18 cellular contexts compared by ENCODE assay signal in genomic region chr3:30004481-30004880, GRCh38.
DNase-seq lines count a peak whose midpoint lies in the region; ATAC-seq and TF ChIP-seq lines count a peak whose summit lies in the region.
"Had no signal": no experiment of that assay in that cellular context is flagged by ENCODE, and none has a peak within 500 bp of the region (broad histone marks: within the 10 kb centered on the region; RNA-seq: fewer than 3 reads in every experiment).

No MANE protein-coding gene starts in this region.

- no peak overlapping the region for H3K4me3 ChIP-seq in BJ (ENCODE audit: low read depth, low read length)
- no peak overlapping the region for H3K4me3 ChIP-seq in IMR-90 (ENCODE audit: insufficient read depth, low read depth, low read length)
- no peak overlapping the region for H3K4me3 ChIP-seq in fibroblast of villous mesenchyme (ENCODE audit: low read depth, low read length)
- H3K4me3 ChIP-seq: GM23338, MG63, SJSA1 had no signal

- no peaks in the 10 kb centered on the region for H3K79me1 ChIP-seq in IMR-90 (ENCODE audit: low read depth in 1 of 2, low read length in 2 of 2)

- H3K9me3 ChIP-seq in IMR-90 (ENCODE audit: control insufficient read depth, insufficient read depth, low read length), result no peaks in the 10 kb centered on the region
- H3K9me3 ChIP-seq: MG63, SJSA1 had no signal

- H3K18ac ChIP-seq in IMR-90 (ENCODE audit: low read depth, low read length), result no peak overlapping the region

- dilution Hi-C loops in IMR-90 (cut with HindIII; ENCODE audit: low sequenced_read_pairs, unreplicated experiment), result no loop called here

- H3K4ac ChIP-seq in IMR-90 (ENCODE audit: low read depth, low read length), result no peak overlapping the region

- no peak overlapping the region for H3K27ac ChIP-seq in IMR-90 (ENCODE audit: insufficient read depth, low read length)
- H3K27ac ChIP-seq: SJSA1 had no signal

- CTCF ChIA-PET in BJ (lab: Yijun Ruan, JAX) (interaction anchor here (0.7 kb wide), 1 partner anchor 568 kb away, joined by 3 read pairs; no protein-coding TSS in a partner anchor), IMR-90 (lab: Yijun Ruan, JAX) (interaction anchor here (0.5 to 1.8 kb wide), 4 partner anchors 8 to 307 kb away, joined by 3 to 6 read pairs (median 4); no protein-coding TSS in a partner anchor)

- no peak for TF ChIP-seq CTCF in BJ (IDR thresholded peaks at IDR 0.05; ENCODE audit: insufficient read depth, low read depth, low read length)
- TF ChIP-seq CTCF in IMR-90 (conservative IDR thresholded peaks at IDR 0.05; ENCODE audit: low read depth, low read length), result no peak
- TF ChIP-seq CTCF in fibroblast of villous mesenchyme (IDR thresholded peaks at IDR 0.05; ENCODE audit: insufficient read depth, low read depth, low read length), result no peak

- DNase-seq in BJ (ENCODE audit: low read depth), result peak; percentile 74
- peak; percentile 42 for DNase-seq in IMR-90
- DNase-seq in fibroblast of villous mesenchyme (ENCODE audit: low read depth), result peak; percentile 49
- DNase-seq in amygdala (lab: John Stamatoyannopoulos, UW), result no peak
- DNase-seq in NCI-H2227 treated with DMSO at 0.1 percent for 48 hours (lab: John Stamatoyannopoulos, UW), result no peak
- no peak for DNase-seq in HUDEP-2 (lab: John Stamatoyannopoulos, UW; ENCODE audit: unreplicated experiment in 76 of 76)
- no peak for DNase-seq in GOT3 (lab: John Stamatoyannopoulos, UW)
- DNase-seq: GDM1, HCEC 1CT, MG63, NCI-H1417 treated with DMSO at 0.1 percent for 48 hours, NCI-H187, NCI-H446 treated with DMSO at 0.1 percent for 48 hours, NCI-H526 treated with DMSO at 0.1 percent for 48 hours, OCI-M1 had no signal

- H3K56ac ChIP-seq in IMR-90 (ENCODE audit: extremely low read depth, insufficient read depth, low read length), result no peak overlapping the region

- no peak overlapping the region for H2BK5ac ChIP-seq in IMR-90 (ENCODE audit: low read depth, low read length, poor library complexity, severe bottlenecking)

- no peak for TF ChIP-seq RAD21 in IMR-90 (IDR thresholded peaks at IDR 0.05; ENCODE audit: low read length)

- H3K9me1 ChIP-seq in IMR-90 (ENCODE audit: insufficient read depth, low read length), result no peaks in the 10 kb centered on the region

- H2AK9ac ChIP-seq in IMR-90 (replicated peaks; ENCODE audit: low read depth, low read length, poor library complexity), result no peak overlapping the region

- H2AK5ac ChIP-seq in IMR-90 (ENCODE audit: low read depth, low read length), result no peak overlapping the region

- H3K23ac ChIP-seq in IMR-90 (ENCODE audit: low read depth, low read length), result no peak overlapping the region

- POLR2A ChIA-PET in BJ (lab: Charles Lee), result interaction anchor here (0.6 kb wide), 1 partner anchor 584 kb away, joined by 9 read pairs; no protein-coding TSS in a partner anchor
- POLR2A ChIA-PET in IMR-90 (lab: Charles Lee; ENCODE audit: unreplicated experiment), result interaction anchor here (0.7 kb wide), 2 partner anchors 625 to 1655 kb away, joined by 6 to 9 read pairs; no protein-coding TSS in a partner anchor

- H3K14ac ChIP-seq in IMR-90 (replicated peaks; ENCODE audit: low read depth, low read length), result no peak overlapping the region

- no peak overlapping the region for H2BK15ac ChIP-seq in IMR-90 (ENCODE audit: low read depth, low read length)

- H3K27me3 ChIP-seq in BJ (ENCODE audit: control insufficient read depth, insufficient read depth, low read length), result no peaks in the 10 kb centered on the region
- no peaks in the 10 kb centered on the region for H3K27me3 ChIP-seq in IMR-90 (ENCODE audit: control insufficient read depth, insufficient read depth, low read length)
- H3K27me3 ChIP-seq: MG63, SJSA1 had no signal

- TF ChIP-seq POLR2A in IMR-90 (IDR thresholded peaks at IDR 0.05; ENCODE audit: low read depth, low read length), result no peak

- ATAC-seq in IMR-90 (ENCODE audit: low read depth), result 0 out of 2 replicates have a peak, but pooled peaks have one; percentile 28
- ATAC-seq: Right ventricle myocardium inferior had no signal

- H3K36me3 ChIP-seq in BJ (ENCODE audit: control insufficient read depth, insufficient read depth, low read length) (no peaks in the 10 kb centered on the region), IMR-90 (ENCODE audit: control insufficient read depth, insufficient read depth, low read length) (no peaks in the 10 kb centered on the region)
- H3K36me3 ChIP-seq: MG63 had no signal

- no peak overlapping the region for H3K9ac ChIP-seq in IMR-90 (ENCODE audit: low read depth, low read length)

- H4K20me1 ChIP-seq in IMR-90 (ENCODE audit: insufficient read depth, low read length), result no peaks in the 10 kb centered on the region

- peaks cover 2% of the 10 kb centered on the region; the same call in 1 of the 2 replicates for H3K4me1 ChIP-seq in IMR-90 (ENCODE audit: control insufficient read depth, insufficient read depth, low read length)
- H3K4me1 ChIP-seq: SJSA1 had no signal

- no peak overlapping the region for H4K91ac ChIP-seq in IMR-90 (ENCODE audit: insufficient read depth, low read depth, low read length)

- in situ Hi-C loops in IMR-90 (cut with MboI; ENCODE audit: low sequenced_read_pairs), result no loop called here

- H4K5ac ChIP-seq in IMR-90 (ENCODE audit: low read depth, low read length), result no peak overlapping the region

- H2BK20ac ChIP-seq in IMR-90 (ENCODE audit: low read depth, low read length), result no peak overlapping the region

- no peak overlapping the region for H3K4me2 ChIP-seq in IMR-90 (ENCODE audit: low read depth, low read length)

- no TSS peak for BruUV-seq in IMR-90 (replicated peaks; lab: Mats Ljungman, UMichigan)

- H4K8ac ChIP-seq in IMR-90 (ENCODE audit: low read depth in 2 of 2, low read length in 2 of 2), result no peak overlapping the region

- H2AFZ ChIP-seq in IMR-90 (replicated peaks; ENCODE audit: low read length, poor library complexity), result no peak overlapping the region
- H2AFZ ChIP-seq: GM23338 had no signal

- intact Hi-C loops in IMR-90 (cut with micrococcal nuclease), result no loop called here

- 100% methylated on average over 1 of the region's 3 CpGs; no CpG with 5 or more reads in 1 of the 2 experiments for WGBS in IMR-90 (ENCODE audit: extremely low coverage in 2 of 2, insufficient read length in 1 of 2), 2 experiments

- H2BK120ac ChIP-seq in IMR-90 (ENCODE audit: low read depth, low read length), result no peak overlapping the region

TF ChIP-seq in IMR-90, 13 proteins besides CTCF, POLR2A, EP300 and RAD21:
- TF ChIP-seq USF2 (IDR thresholded peaks at IDR 0.05; ENCODE audit: low read depth, low read length) (no peak), CHD1 (IDR thresholded peaks at IDR 0.05; ENCODE audit: low read depth, low read length) (no peak), RFX5 (IDR thresholded peaks at IDR 0.05; ENCODE audit: low read depth, low read length) (no peak), FOS (IDR thresholded peaks at IDR 0.05; ENCODE audit: low read depth, low read length) (no peak), MXI1 (IDR thresholded peaks at IDR 0.05; ENCODE audit: borderline replicate concordance, low read depth, low read length) (no peak), MAZ (IDR thresholded peaks at IDR 0.05; ENCODE audit: borderline replicate concordance, low read depth, low read length) (no peak), SMC3 (IDR thresholded peaks at IDR 0.05; ENCODE audit: low read depth, low read length) (no peak)

Comparison
In these comparisons a context has a peak if more than half of its experiments do, and no peak if none do; other contexts are left out.
1. DNase-seq: peak in BJ (single experiment), IMR-90 (single experiment) and fibroblast of villous mesenchyme (single experiment); none in amygdala (0 of 56), NCI-H2227 treated with DMSO at 0.1 percent for 48 hours (single experiment), HUDEP-2 (0 of 76) and GOT3 (single experiment).